In the genomic region with DNA sequence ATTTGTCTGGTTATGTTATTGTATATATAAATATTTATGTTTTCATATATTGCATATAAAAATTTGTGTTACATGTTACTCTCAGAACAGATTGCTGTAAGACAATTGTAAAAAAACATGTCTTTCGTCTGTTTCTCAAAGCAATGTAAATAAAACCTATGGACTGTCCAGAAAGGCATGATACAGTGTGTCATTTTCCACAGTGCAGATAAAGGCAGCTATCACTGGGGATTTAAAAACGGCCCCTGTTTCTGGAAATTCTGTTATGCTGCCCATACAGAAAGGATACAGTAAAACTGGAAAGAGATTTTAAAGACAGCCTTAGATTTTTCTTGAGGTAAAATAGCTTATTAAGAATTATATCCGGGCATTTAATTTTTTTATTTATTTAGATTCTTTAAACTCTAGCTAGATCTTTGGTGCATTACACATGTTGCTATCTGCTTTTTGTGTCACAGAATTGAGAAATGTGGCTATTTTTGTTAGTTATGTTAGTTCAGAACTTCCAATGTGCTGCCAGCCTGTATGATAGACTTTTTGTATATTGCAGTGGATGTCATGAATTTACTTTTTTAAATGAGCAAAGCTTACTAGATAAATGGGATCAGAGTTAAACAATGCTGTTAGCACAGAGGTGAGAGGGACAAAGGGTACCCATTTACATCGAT, we compare ENCODE assay signal across 8 cellular contexts.
DNase-seq lines count a peak whose midpoint lies in the region; ATAC-seq and TF ChIP-seq lines count a peak whose summit lies in the region.

No MANE protein-coding gene starts in this region.

- H4K20me1 ChIP-seq in Loucy (ENCODE audit: insufficient read depth, low read length, poor library complexity, severe bottlenecking), result peaks cover 18% of the 10 kb centered on the region

- H3K4me3 Mint-ChIP-seq in activated naive CD8-positive, alpha-beta T cell treated with anti-CD3 and anti-CD28 coated beads, Interleukin-2, amount 50 U/mL, for 24 hours, result peak overlapping the region; percentile 94
- H3K4me3 Mint-ChIP-seq in stimulated activated memory B cell treated with anti-CD40 and anti-IgM and Interleukin-4, amounts not matched to agents 10 μg/mL and 1 μg/mL and 100 μg/mL, for 72 hours, result peak overlapping the region; percentile 100

- no peaks in the 10 kb centered on the region for H3K9me3 ChIP-seq in Loucy (ENCODE audit: insufficient read depth, low read depth, low read length)
- H3K9me3 ChIP-seq in iPS-18c (ENCODE audit: control insufficient read depth, insufficient read depth, low read length), result no peaks in the 10 kb centered on the region

- no peaks in the 10 kb centered on the region for H3K27me3 Mint-ChIP-seq in activated naive CD8-positive, alpha-beta T cell treated with anti-CD3 and anti-CD28 coated beads, Interleukin-2, amount 50 U/mL, for 24 hours
- H3K27me3 Mint-ChIP-seq in stimulated activated memory B cell treated with anti-CD40 and anti-IgM and Interleukin-4, amounts not matched to agents 10 μg/mL and 1 μg/mL and 100 μg/mL, for 72 hours, result no peaks in the 10 kb centered on the region

- DNase-seq in DMS53 treated with DMSO at 0.1 percent for 48 hours (lab: John Stamatoyannopoulos, UW; ENCODE audit: unreplicated experiment) (peak; percentile 25), nucleus accumbens (lab: John Stamatoyannopoulos, UW) (no peak)
- DNase-seq in activated naive CD8-positive, alpha-beta T cell treated with anti-CD3 and anti-CD28 coated beads, Interleukin-2, amount 50 U/mL, for 24 hours, result no peak

- H3K36me3 Mint-ChIP-seq in activated naive CD8-positive, alpha-beta T cell treated with anti-CD3 and anti-CD28 coated beads, Interleukin-2, amount 50 U/mL, for 24 hours (ENCODE audit: low read depth), result no peaks in the 10 kb centered on the region
- H3K36me3 Mint-ChIP-seq in stimulated activated memory B cell treated with anti-CD40 and anti-IgM and Interleukin-4, amounts not matched to agents 10 μg/mL and 1 μg/mL and 100 μg/mL, for 72 hours, result no peaks in the 10 kb centered on the region

- H3K4me2 ChIP-seq in Loucy (ENCODE audit: low read depth, low read length, poor library complexity, severe bottlenecking), result peak overlapping the region; percentile 69

- H3K4me1 ChIP-seq in Loucy (ENCODE audit: insufficient read depth, low read length, poor library complexity, severe bottlenecking), result peaks cover 27% of the 10 kb centered on the region

- H3K4me3 ChIP-seq in Loucy (ENCODE audit: low read length, poor library complexity, severe bottlenecking) (peak overlapping the region; percentile 97), iPS-18c (ENCODE audit: insufficient read depth, low read depth, low read length) (peak overlapping the region; percentile 80)

- peak overlapping the region; percentile 99 for H3K27ac Mint-ChIP-seq in activated naive CD8-positive, alpha-beta T cell treated with anti-CD3 and anti-CD28 coated beads, Interleukin-2, amount 50 U/mL, for 24 hours
- peak overlapping the region; percentile 99 for H3K27ac Mint-ChIP-seq in stimulated activated memory B cell treated with anti-CD40 and anti-IgM and Interleukin-4, amounts not matched to agents 10 μg/mL and 1 μg/mL and 100 μg/mL, for 72 hours

- no peaks in the 10 kb centered on the region; the same call in 1 of the 2 replicates for H3K36me3 ChIP-seq in Loucy (ENCODE audit: insufficient read depth, low read length)

- H3K4me1 Mint-ChIP-seq in activated naive CD8-positive, alpha-beta T cell treated with anti-CD3 and anti-CD28 coated beads, Interleukin-2, amount 50 U/mL, for 24 hours, result peaks cover 41% of the 10 kb centered on the region
- peaks cover 25% of the 10 kb centered on the region for H3K4me1 Mint-ChIP-seq in stimulated activated memory B cell treated with anti-CD40 and anti-IgM and Interleukin-4, amounts not matched to agents 10 μg/mL and 1 μg/mL and 100 μg/mL, for 72 hours

- peak overlapping the region; percentile 100 for H3K9ac ChIP-seq in Loucy (ENCODE audit: low read depth, low read length, poor library complexity, severe bottlenecking)

- ATAC-seq in activated naive CD8-positive, alpha-beta T cell treated with anti-CD3 and anti-CD28 coated beads, Interleukin-2, amount 50 U/mL, for 24 hours, result no peak
- ATAC-seq in stimulated activated memory B cell treated with anti-CD40 and anti-IgM and Interleukin-4, amounts not matched to agents 10 μg/mL and 1 μg/mL and 100 μg/mL, for 72 hours, result no peak
- ATAC-seq in GM19467 (IDR thresholded peaks at IDR 0.05; ENCODE audit: unreplicated experiment), result no peak
- ATAC-seq in HG03469 (IDR thresholded peaks at IDR 0.05; ENCODE audit: unreplicated experiment), result no peak

- H3F3A ChIP-seq in Loucy (ENCODE audit: low read depth), result peaks cover 3% of the 10 kb centered on the region

- peaks cover 83% of the 10 kb centered on the region for H3K79me2 ChIP-seq in Loucy (ENCODE audit: insufficient read depth, low read length)

- H3K27me3 ChIP-seq in Loucy (ENCODE audit: insufficient read depth, low read length, poor library complexity, severe bottlenecking), result no peaks in the 10 kb centered on the region

- no peaks in the 10 kb centered on the region for H3K9me3 Mint-ChIP-seq in activated naive CD8-positive, alpha-beta T cell treated with anti-CD3 and anti-CD28 coated beads, Interleukin-2, amount 50 U/mL, for 24 hours
- H3K9me3 Mint-ChIP-seq in stimulated activated memory B cell treated with anti-CD40 and anti-IgM and Interleukin-4, amounts not matched to agents 10 μg/mL and 1 μg/mL and 100 μg/mL, for 72 hours, result no peaks in the 10 kb centered on the region

- H3K9me2 ChIP-seq in Loucy (replicated peaks; ENCODE audit: low read depth, low read length), result no peaks in the 10 kb centered on the region

- TF ChIP-seq CTCF in Loucy (conservative IDR thresholded peaks at IDR 0.05; ENCODE audit: low read length), result no peak

- H2AFZ ChIP-seq in Loucy (ENCODE audit: low read length), result no peak overlapping the region
